In genomic region chr16:55671206-55671973, GRCh38 we compare ENCODE assay signal across 21 cellular contexts. TPM values are rescaled to one million over a fixed set of nuclear protein-coding genes. Genes with fewer than 3 reads are reported as not detected.
"Had no signal": no experiment of that assay in that cellular context is flagged by ENCODE, and none has a peak within 500 bp of the region (broad histone marks: within the 10 kb centered on the region; RNA-seq: fewer than 3 reads in every experiment).

No MANE protein-coding gene starts in this region.

- H3K4me3 ChIP-seq: dorsolateral prefrontal cortex, lower lobe of right lung, pancreas, right lobe of liver, smooth muscle cell, stomach, tibial artery had no signal

- H3K4me2 ChIP-seq: smooth muscle cell had no signal

- H3K36me3 ChIP-seq: lower lobe of right lung, neutrophil, pancreas, right lobe of liver, stomach, tibial artery had no signal

- H3K27me3 ChIP-seq: neutrophil, pancreas, right lobe of liver, stomach had no signal

- DNase-seq: dorsolateral prefrontal cortex; effector CD4-positive, alpha-beta T cell; hypothalamus; left ventricle myocardium superior; lower lobe of right lung; natural killer cell; pancreas; right lobe of liver; stimulated activated CD4-positive, alpha-beta T cell treated with anti-CD3 and anti-CD28 coated beads, Interleukin-12 subunit alpha, Interleukin-12 subunit beta, amount 100 ng/mL, for 4 hours; stimulated activated CD4-positive, alpha-beta T cell treated with anti-CD3 and anti-CD28 coated beads, Interleukin-1b, Interleukin-23, amount 100 ng/mL, for 48 hours; stimulated activated CD4-positive, alpha-beta T cell treated with anti-CD3 and anti-CD28 coated beads, Interleukin-4, amount 100 ng/mL, for 1 hour; stimulated activated CD8-positive, alpha-beta memory T cell treated with anti-CD3 and anti-CD28 coated beads, Interleukin-4, amount 100 ng/mL, for 48 hours; stimulated activated naive CD4-positive, alpha-beta T cell treated with Interleukin-2 at 50 U/mL for 16 hours; stomach had no signal

- H3K4me1 ChIP-seq: lower lobe of right lung, pancreas, right lobe of liver, stomach, tibial artery had no signal

- H3K9me3 ChIP-seq: lower lobe of right lung, neutrophil, pancreas, right lobe of liver, stomach, tibial artery had no signal

- ATAC-seq: lower lobe of right lung, natural killer cell, pancreas had no signal

- H3K27ac ChIP-seq: dorsolateral prefrontal cortex, lower lobe of right lung, neutrophil, pancreas, right lobe of liver, stomach, tibial artery had no signal

RNA-seq across cellular contexts. Expression of gene SLC6A2, which starts 15.6 kb away (rescaled TPM):
- total RNA-seq: fibroblast of villous mesenchyme, left ventricle myocardium superior, lower lobe of right lung, mononuclear cell, natural killer cell, pulmonary artery endothelial cell had no signal
- polyA plus RNA-seq: neural cell had no signal
